In genomic region chr15:84716036-84716732, GRCh38 we compare ENCODE assay signal across 8 cellular contexts. TPM values are rescaled to one million over a fixed set of nuclear protein-coding genes. Genes with fewer than 3 reads are reported as not detected.
DNase-seq lines count a peak whose midpoint lies in the region; ATAC-seq and TF ChIP-seq lines count a peak whose summit lies in the region.

Gene SEC11A, minus strand, starts transcription at chr15:84716139. Its CDS starts 64 bp downstream, at chr15:84716075.

- H3K4ac ChIP-seq in trophoblast cell (ENCODE audit: low read depth, low read length): peak within 1 kb of the TSS; percentile 89

- H3K36me3 ChIP-seq in adipocyte (ENCODE audit: control insufficient read depth, insufficient read depth, low read length, severe bottlenecking) (peaks cover 2% of the 10 kb centered on the region), trophoblast cell (ENCODE audit: control insufficient read depth in 1 of 2, insufficient read depth in 2 of 2, low read length in 2 of 2) (peaks cover 0 to 5% of the 10 kb centered on the region in 2 experiments), transverse colon (peaks cover 0 to 2% (median 0%) of the 10 kb centered on the region in 4 donors)

- no peak for TF ChIP-seq EP300 in transverse colon (IDR thresholded peaks at IDR 0.05; ENCODE audit: low read depth)

- H3K27me3 ChIP-seq in adipocyte (replicated peaks; ENCODE audit: control insufficient read depth, insufficient read depth, low read length) (no peaks in the 10 kb centered on the region), trophoblast cell (ENCODE audit: insufficient read depth, low read length) (no peaks in the 10 kb centered on the region), transverse colon (no peaks in the 10 kb centered on the region)

- H4K12ac ChIP-seq in trophoblast cell (ENCODE audit: low read depth, low read length): peak within 1 kb of the TSS; percentile 93

- no peak within 1 kb of the TSS for H3K23ac ChIP-seq in trophoblast cell (ENCODE audit: low read length)

- H2BK12ac ChIP-seq in trophoblast cell (ENCODE audit: low read length): peak within 1 kb of the TSS; percentile 67

- no CpG with 5 or more reads among the region's 57 CpGs for WGBS in trophoblast cell (ENCODE audit: extremely low coverage, insufficient coverage, insufficient read length)
- 0% methylated on average over 3 to 40 of the region's 57 CpGs for WGBS in transverse colon (ENCODE audit: low coverage in 1 of 2), 2 donors

- no peak for TF ChIP-seq CTCF in GM12865 (IDR thresholded peaks at IDR 0.05; ENCODE audit: insufficient read depth, low read depth, low read length, missing control alignments)
- peak in 1 of 5 experiments; percentile 8 for TF ChIP-seq CTCF in transverse colon (IDR thresholded peaks at IDR 0.05)

- H2BK5ac ChIP-seq in trophoblast cell (ENCODE audit: low read depth, low read length, poor library complexity): peak within 1 kb of the TSS; percentile 85

- H4K8ac ChIP-seq in trophoblast cell (ENCODE audit: low read depth, low read length): peak within 1 kb of the TSS; percentile 96

- ATAC-seq in HG02763 (IDR thresholded peaks at IDR 0.05; ENCODE audit: unreplicated experiment): peak; percentile 94

- H3K4me1 ChIP-seq in adipocyte (ENCODE audit: control insufficient read depth, insufficient read depth, low read length) (peaks cover 24% of the 10 kb centered on the region), trophoblast cell (ENCODE audit: control insufficient read depth in 1 of 2, insufficient read depth in 2 of 2, low read length in 2 of 2) (no peaks in the 10 kb centered on the region), transverse colon (peaks cover 9 to 28% (median 12%) of the 10 kb centered on the region in 4 donors)

- peak within 1 kb of the TSS; percentile 92 for H4K91ac ChIP-seq in trophoblast cell (ENCODE audit: low read depth, low read length)

- H3K14ac ChIP-seq in trophoblast cell (ENCODE audit: low read length): peak within 1 kb of the TSS; percentile 85

- in situ Hi-C loops in transverse colon (cut with MboI; ENCODE audit: low pct_ligation_motif_present in 1 of 4, low pct_unique_long_range_greater_than_20kb in 1 of 4, low sequenced_read_pairs in 3 of 4): no loop called here

- peak within 1 kb of the TSS; percentile 94 for H2AFZ ChIP-seq in trophoblast cell (ENCODE audit: insufficient read depth, low read length, poor library complexity)

- H3K9ac ChIP-seq in adipocyte (ENCODE audit: low read length) (peak within 1 kb of the TSS; percentile 99), trophoblast cell (ENCODE audit: low read length) (peak within 1 kb of the TSS; percentile 88)

- DNase-seq in GM12865 (ENCODE audit: low read depth) (peak; percentile 97), NCI-H1417 treated with DMSO at 0.1 percent for 48 hours (lab: John Stamatoyannopoulos, UW) (peak; percentile 81), SW480 (ENCODE audit: low spot score) (peak; percentile 95), adipocyte (ENCODE audit: low read depth) (peak; percentile 97), cardiac septum (ENCODE audit: low spot score) (peak; percentile 98), trophoblast cell (peak; percentile 96 to 97), transverse colon (peak; percentile 97)

- peak within 1 kb of the TSS; percentile 84 for H2BK120ac ChIP-seq in trophoblast cell (ENCODE audit: insufficient read depth, low read length, poor library complexity)

- peak within 1 kb of the TSS; percentile 52 for H3K4me2 ChIP-seq in trophoblast cell (ENCODE audit: low read length)

- intact Hi-C loops in cardiac septum (cut with DNase I): loop anchor here (1.0 to 10.0 kb wide), 2 partner anchors 32 to 61 kb away; partner anchors contain the start of genes NMB, WDR73 and ZNF592
- intact Hi-C loops in transverse colon (cut with DNase I; ENCODE audit: low total_unique reads): loop anchor here (5.0 to 10.0 kb wide), 2 partner anchors 36 to 51 kb away; no protein-coding TSS in a partner anchor

- peak; percentile 98 for TF ChIP-seq POLR2A in transverse colon (IDR thresholded peaks at IDR 0.05)

- peaks cover 17% of the 10 kb centered on the region for H3K79me2 ChIP-seq in trophoblast cell (ENCODE audit: control insufficient read depth, insufficient read depth, low read length, poor library complexity)

- peak within 1 kb of the TSS; percentile 96 for H3K27ac ChIP-seq in trophoblast cell (ENCODE audit: low read depth, low read length)
- H3K27ac ChIP-seq in transverse colon: peak within 1 kb of the TSS; percentile 92 to 95 (median 94)

- H3K9me3 ChIP-seq in adipocyte (ENCODE audit: control insufficient read depth, low read length): no peaks in the 10 kb centered on the region
- H3K9me3 ChIP-seq in trophoblast cell (ENCODE audit: insufficient read depth, low read depth, low read length): no peaks in the 10 kb centered on the region
- H3K9me3 ChIP-seq in transverse colon: no peaks in the 10 kb centered on the region

- peaks cover 12% of the 10 kb centered on the region for H3K79me1 ChIP-seq in trophoblast cell (ENCODE audit: low read length)

- peak within 1 kb of the TSS; percentile 87 for H3K18ac ChIP-seq in trophoblast cell (ENCODE audit: low read length)

- H3K4me3 ChIP-seq in GM12865 (ENCODE audit: low read depth, low read length) (peak within 1 kb of the TSS; percentile 91), adipocyte (ENCODE audit: low read length) (peak within 1 kb of the TSS; percentile 91), trophoblast cell (ENCODE audit: low read depth, low read length) (peak within 1 kb of the TSS; percentile 92), transverse colon (peak within 1 kb of the TSS; percentile 52 to 78 (median 65))

- H2AK5ac ChIP-seq in trophoblast cell (ENCODE audit: low read length): peak within 1 kb of the TSS; percentile 64

RNA-seq across cellular contexts. Expression of gene SEC11A, which starts in this region (rescaled TPM):
- total RNA-seq in cardiac septum (63.8 TPM), transverse colon (100 to 1,000 TPM in 2 of 4 donors, 10 to 100 TPM in 2; 19.9 to 124 (median 83.0) TPM)
- polyA plus RNA-seq in trophoblast cell (2013): 316 and 319 TPM in 2 replicates

Comparison
In these comparisons a context has a peak if more than half of its experiments do, and no peak if none do; other contexts are left out.
1. Peak in every context shown above with its lines: DNase-seq, ATAC-seq, H3K4me3 ChIP-seq and H3K27ac ChIP-seq.